In the genomic region with DNA sequence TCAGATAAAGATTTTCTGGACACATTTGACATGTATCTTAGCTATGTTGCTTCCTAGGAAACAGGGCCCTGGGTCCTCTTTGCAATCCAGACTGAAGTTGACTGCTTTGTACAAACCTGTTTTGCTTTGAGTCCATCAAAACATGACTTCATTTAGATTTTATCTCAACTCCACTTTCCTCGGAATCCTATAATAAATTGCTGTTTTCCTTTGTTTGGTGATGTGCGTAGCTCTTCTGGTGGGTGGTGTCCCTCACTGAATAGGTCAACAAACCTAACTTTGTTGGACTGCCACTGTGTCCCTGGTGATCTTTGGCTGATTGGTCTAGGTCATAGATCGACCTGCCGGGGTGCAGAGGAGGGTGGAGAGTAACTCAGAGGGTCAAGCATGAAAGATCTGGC, we compare ENCODE assay signal across 9 cellular contexts. TPM values are rescaled to one million over a fixed set of nuclear protein-coding genes. Genes with fewer than 3 reads are reported as not detected.
A peak's percentile ranks its signal among the peaks of the same experiment; 100 is the strongest.
DNase-seq lines count a peak whose midpoint lies in the region; ATAC-seq and TF ChIP-seq lines count a peak whose summit lies in the region.
"Had no signal": no experiment of that assay in that cellular context is flagged by ENCODE, and none has a peak within 500 bp of the region (broad histone marks: within the 10 kb centered on the region; RNA-seq: fewer than 3 reads in every experiment).

No MANE protein-coding gene starts in this region.

- POLR2A ChIA-PET in CD8-positive, alpha-beta T cell (lab: Charles Lee): interaction anchor here (0.6 kb wide), 1 partner anchor 371 kb away, joined by 3 read pairs; no protein-coding TSS in a partner anchor
- POLR2A ChIA-PET in T-cell (lab: Charles Lee): no interaction called here

- H3K36me3 Mint-ChIP-seq in CD8-positive, alpha-beta T cell: no peaks in the 10 kb centered on the region
- H3K36me3 Mint-ChIP-seq in T-cell: no peaks in the 10 kb centered on the region

- no peak overlapping the region for H3K9ac ChIP-seq in rectal smooth muscle tissue (ENCODE audit: low read length)

- peaks cover 52% of the 10 kb centered on the region for H3K4me1 ChIP-seq in CD8-positive, alpha-beta T cell (ENCODE audit: insufficient read depth, low read length)
- H3K4me1 ChIP-seq in rectal smooth muscle tissue (ENCODE audit: control insufficient read depth, insufficient read depth, low read length): peaks cover 11% of the 10 kb centered on the region

- intact Hi-C loops in CD8-positive, alpha-beta T cell (cut with DNase I, micrococcal nuclease): no loop called here

- no peak overlapping the region for H3K4me3 ChIP-seq in CD8-positive, alpha-beta T cell (ENCODE audit: low read depth, low read length)
- no peak overlapping the region for H3K4me3 ChIP-seq in rectal smooth muscle tissue (ENCODE audit: low read length)

- H3K4me3 Mint-ChIP-seq in CD8-positive, alpha-beta T cell: peak overlapping the region; percentile 26
- peak overlapping the region in 2 of 3 donors; percentile 87 to 89 for H3K4me3 Mint-ChIP-seq in T-cell

- H3K9me3 ChIP-seq in CD8-positive, alpha-beta T cell (ENCODE audit: low read length): no peaks in the 10 kb centered on the region
- H3K9me3 ChIP-seq: ovary had no signal

- H3K27ac Mint-ChIP-seq in CD8-positive, alpha-beta T cell: peak overlapping the region; percentile 53
- H3K27ac Mint-ChIP-seq in T-cell: peak overlapping the region; percentile 16 to 86

- peaks cover 74% of the 10 kb centered on the region for H3K4me1 Mint-ChIP-seq in CD8-positive, alpha-beta T cell (ENCODE audit: low read depth)
- H3K4me1 Mint-ChIP-seq in T-cell: peaks cover 72 to 74% (median 74%) of the 10 kb centered on the region in 3 donors

- no peaks in the 10 kb centered on the region for H3K36me3 ChIP-seq in CD8-positive, alpha-beta T cell (ENCODE audit: insufficient read depth, low read length)
- no peaks in the 10 kb centered on the region for H3K36me3 ChIP-seq in rectal smooth muscle tissue (ENCODE audit: control insufficient read depth, insufficient read depth, low read length)
- H3K36me3 ChIP-seq: ovary had no signal

- no peak for DNase-seq in CD8-positive, alpha-beta T cell
- DNase-seq in T-cell (no peak), globus pallidus (ENCODE audit: low spot score) (peak; percentile 60), GF-D8 (lab: John Stamatoyannopoulos, UW) (no peak)
- DNase-seq: glutamatergic neuron had no signal

- no peak overlapping the region for H3K27ac ChIP-seq in CD8-positive, alpha-beta T cell (ENCODE audit: low read depth, low read length)
- H3K27ac ChIP-seq in rectal smooth muscle tissue (ENCODE audit: low read depth, low read length): peak overlapping the region; percentile 57

- no peaks in the 10 kb centered on the region for H3K27me3 Mint-ChIP-seq in CD8-positive, alpha-beta T cell (ENCODE audit: low read depth)
- H3K27me3 Mint-ChIP-seq in T-cell: no peaks in the 10 kb centered on the region

- TF ChIP-seq CTCF in CD8-positive, alpha-beta T cell (IDR thresholded peaks at IDR 0.05): no peak

- ATAC-seq in CD8-positive, alpha-beta T cell: no peak
- ATAC-seq in T-cell (replicated peaks in 1 of 4): no peak
- ATAC-seq in GM21526 (IDR thresholded peaks at IDR 0.05; ENCODE audit: low FRiP score, unreplicated experiment): no peak
- no peak for ATAC-seq in HG03039 (IDR thresholded peaks at IDR 0.05; ENCODE audit: unreplicated experiment)

- no peaks in the 10 kb centered on the region for H3K9me3 Mint-ChIP-seq in CD8-positive, alpha-beta T cell
- no peaks in the 10 kb centered on the region for H3K9me3 Mint-ChIP-seq in T-cell

- CTCF ChIA-PET in CD8-positive, alpha-beta T cell (lab: Charles Lee): interaction anchor here (0.9 to 1.9 kb wide), 4 partner anchors 9 to 107 kb away, joined by 3 to 7 read pairs (median 3); no protein-coding TSS in a partner anchor
- CTCF ChIA-PET in T-cell (lab: Charles Lee): no interaction called here

- no peaks in the 10 kb centered on the region for H3K27me3 ChIP-seq in CD8-positive, alpha-beta T cell (ENCODE audit: insufficient read depth, low read length)
- H3K27me3 ChIP-seq in rectal smooth muscle tissue (ENCODE audit: control insufficient read depth, insufficient read depth, low read length): no peaks in the 10 kb centered on the region
- H3K27me3 ChIP-seq: ovary had no signal

RNA-seq across cellular contexts. Expression of a gene that starts 0.7 kb away (rescaled TPM):
- total RNA-seq in CD8-positive, alpha-beta T cell: 1 to 10 TPM; 5.9 to 7.4 TPM
- 10 to 100 TPM in 1 of 5 donors, 1 to 10 TPM in 4; 4.6 to 11.0 (median 6.9) TPM for total RNA-seq in T-cell
